ENCODE assay signal across 21 cellular contexts in genomic region chr2:66498597-66498910, GRCh38.
DNase-seq lines count a peak whose midpoint lies in the region; ATAC-seq and TF ChIP-seq lines count a peak whose summit lies in the region.
"Had no signal": no experiment of that assay in that cellular context is flagged by ENCODE, and none has a peak within 500 bp of the region (broad histone marks: within the 10 kb centered on the region; RNA-seq: fewer than 3 reads in every experiment).

No MANE protein-coding gene starts in this region.

- no peak for TF ChIP-seq RAD21 in IMR-90 (IDR thresholded peaks at IDR 0.05; ENCODE audit: low read length)

- no peak overlapping the region for H2BK12ac ChIP-seq in trophoblast cell (ENCODE audit: low read length)

- H2AFZ ChIP-seq in IMR-90 (replicated peaks; ENCODE audit: low read length, poor library complexity), result no peak overlapping the region
- no peak overlapping the region for H2AFZ ChIP-seq in trophoblast cell (ENCODE audit: insufficient read depth, low read length, poor library complexity)

- no peak overlapping the region for H3K9ac ChIP-seq in IMR-90 (ENCODE audit: low read depth, low read length)
- H3K9ac ChIP-seq in trophoblast cell (ENCODE audit: low read length), result no peak overlapping the region

- H4K8ac ChIP-seq in IMR-90 (ENCODE audit: low read depth in 2 of 2, low read length in 2 of 2) (peak overlapping the region in 1 of 2 experiments; percentile 61; a peak in 2 of 4 replicates), trophoblast cell (ENCODE audit: low read depth, low read length) (no peak overlapping the region)

- POLR2A ChIA-PET in IMR-90 (lab: Charles Lee; ENCODE audit: unreplicated experiment), result no interaction called here

- no TSS peak for BruUV-seq in IMR-90 (replicated peaks; lab: Mats Ljungman, UMichigan)

- no peak for TF ChIP-seq POLR2A in IMR-90 (IDR thresholded peaks at IDR 0.05; ENCODE audit: low read depth, low read length)

- no peaks in the 10 kb centered on the region for H3K9me3 ChIP-seq in IMR-90 (ENCODE audit: control insufficient read depth, insufficient read depth, low read length)
- peaks cover 4% of the 10 kb centered on the region for H3K9me3 ChIP-seq in trophoblast cell (ENCODE audit: insufficient read depth, low read depth, low read length)
- H3K9me3 ChIP-seq in tibial artery, result no peaks in the 10 kb centered on the region
- H3K9me3 ChIP-seq: A549, MG63 had no signal

- H3K79me2 ChIP-seq in trophoblast cell (ENCODE audit: control insufficient read depth, insufficient read depth, low read length, poor library complexity), result peaks cover 3% of the 10 kb centered on the region

- no peak for ATAC-seq in IMR-90 (ENCODE audit: low read depth)
- ATAC-seq in HG02840 (IDR thresholded peaks at IDR 0.05; ENCODE audit: low FRiP score, unreplicated experiment), result no peak
- ATAC-seq: A549, K562, PC-3, SK-N-SH treated with all-trans-retinoic acid at 6 μM for 48 hours had no signal

- peaks cover 89% of the 10 kb centered on the region for H4K20me1 ChIP-seq in IMR-90 (ENCODE audit: insufficient read depth, low read length)

- H3K36me3 ChIP-seq in IMR-90 (ENCODE audit: control insufficient read depth, insufficient read depth, low read length) (peaks cover 27% of the 10 kb centered on the region), trophoblast cell (ENCODE audit: control insufficient read depth in 1 of 2, insufficient read depth in 2 of 2, low read length in 2 of 2) (peaks cover 0 to 2% of the 10 kb centered on the region in 2 experiments), tibial artery (no peaks in the 10 kb centered on the region)
- H3K36me3 ChIP-seq: MG63 had no signal

- no peak overlapping the region; the same call in 1 of the 2 replicates for H3K4ac ChIP-seq in IMR-90 (ENCODE audit: low read depth, low read length)
- H3K4ac ChIP-seq in trophoblast cell (ENCODE audit: low read depth, low read length), result no peak overlapping the region

- peaks cover 32% of the 10 kb centered on the region for H3K4me1 ChIP-seq in IMR-90 (ENCODE audit: control insufficient read depth, insufficient read depth, low read length)
- peaks cover 20 to 24% of the 10 kb centered on the region in 2 experiments for H3K4me1 ChIP-seq in trophoblast cell (ENCODE audit: control insufficient read depth in 1 of 2, insufficient read depth in 2 of 2, low read length in 2 of 2)
- H3K4me1 ChIP-seq in tibial artery, result peaks cover 0 to 38% (median 29%) of the 10 kb centered on the region in 4 donors

- H3K14ac ChIP-seq in IMR-90 (replicated peaks; ENCODE audit: low read depth, low read length) (peak overlapping the region; percentile 34; the same call in 1 of the 2 replicates), trophoblast cell (ENCODE audit: low read length) (no peak overlapping the region)

- H3K9me1 ChIP-seq in IMR-90 (ENCODE audit: insufficient read depth, low read length), result peaks cover 35% of the 10 kb centered on the region

- H3K4me3 ChIP-seq in IMR-90 (ENCODE audit: insufficient read depth, low read depth, low read length), result no peak overlapping the region
- H3K4me3 ChIP-seq in trophoblast cell (ENCODE audit: low read depth, low read length), result no peak overlapping the region
- H3K4me3 ChIP-seq in tibial artery, result no peak overlapping the region
- H3K4me3 ChIP-seq: A549, K562, MG63 had no signal

- dilution Hi-C loops in IMR-90 (cut with HindIII; ENCODE audit: low sequenced_read_pairs, unreplicated experiment), result no loop called here

- no peak overlapping the region for H2AK9ac ChIP-seq in IMR-90 (replicated peaks; ENCODE audit: low read depth, low read length, poor library complexity)

- in situ Hi-C loops in IMR-90 (cut with MboI; ENCODE audit: low sequenced_read_pairs) (no loop called here), GM13977 (cut with MboI; ENCODE audit: low pct_unique_long_range_greater_than_20kb, low sequenced_read_pairs, unreplicated experiment) (no loop called here)

- no peak for TF ChIP-seq CTCF in IMR-90 (conservative IDR thresholded peaks at IDR 0.05; ENCODE audit: low read depth, low read length)
- no peak for TF ChIP-seq CTCF in GM13977 (IDR thresholded peaks at IDR 0.05; ENCODE audit: extremely low read depth, insufficient read depth, missing control alignments)
- no peak for TF ChIP-seq CTCF in tibial artery (IDR thresholded peaks at IDR 0.05)

- H3K18ac ChIP-seq in IMR-90 (ENCODE audit: low read depth, low read length), result no peak overlapping the region
- H3K18ac ChIP-seq in trophoblast cell (ENCODE audit: low read length), result no peak overlapping the region

- H2BK120ac ChIP-seq in IMR-90 (ENCODE audit: low read depth, low read length), result no peak overlapping the region
- no peak overlapping the region for H2BK120ac ChIP-seq in trophoblast cell (ENCODE audit: insufficient read depth, low read length, poor library complexity)

- no peaks in the 10 kb centered on the region for H3K27me3 ChIP-seq in IMR-90 (ENCODE audit: control insufficient read depth, insufficient read depth, low read length)
- no peaks in the 10 kb centered on the region for H3K27me3 ChIP-seq in trophoblast cell (ENCODE audit: insufficient read depth, low read length)
- H3K27me3 ChIP-seq in tibial artery, result no peaks in the 10 kb centered on the region
- H3K27me3 ChIP-seq: MG63 had no signal

- H3K4me2 ChIP-seq in IMR-90 (ENCODE audit: low read depth, low read length) (peak overlapping the region; percentile 39; the same call in 1 of the 2 replicates), trophoblast cell (ENCODE audit: low read length) (no peak overlapping the region)
- H3K4me2 ChIP-seq: A549 had no signal

- no peak overlapping the region for H3K56ac ChIP-seq in IMR-90 (ENCODE audit: extremely low read depth, insufficient read depth, low read length)

- H3K79me1 ChIP-seq in IMR-90 (ENCODE audit: low read depth in 1 of 2, low read length in 2 of 2) (peaks cover 30 to 79% of the 10 kb centered on the region in 2 experiments; a peak in 3 of 4 replicates), trophoblast cell (ENCODE audit: low read length) (peaks cover 12% of the 10 kb centered on the region)

- no CpG with 5 or more reads among the region's 3 CpGs for WGBS in IMR-90 (ENCODE audit: extremely low coverage in 2 of 2, insufficient read length in 1 of 2), 2 experiments
- WGBS in trophoblast cell (ENCODE audit: extremely low coverage, insufficient coverage, insufficient read length), result no CpG with 5 or more reads among the region's 3 CpGs

- no peak overlapping the region for H2BK15ac ChIP-seq in IMR-90 (ENCODE audit: low read depth, low read length)

- H2BK5ac ChIP-seq in IMR-90 (ENCODE audit: low read depth, low read length, poor library complexity, severe bottlenecking) (no peak overlapping the region), trophoblast cell (ENCODE audit: low read depth, low read length, poor library complexity) (no peak overlapping the region)

- H2AK5ac ChIP-seq in IMR-90 (ENCODE audit: low read depth, low read length), result 0 out of 2 replicates have a peak overlapping the region, but pooled peaks have one; percentile 13
- no peak overlapping the region for H2AK5ac ChIP-seq in trophoblast cell (ENCODE audit: low read length)

- intact Hi-C loops in IMR-90 (cut with micrococcal nuclease), result no loop called here
- intact Hi-C loops in tibial artery (cut with DNase I; ENCODE audit: low total_unique reads), result no loop called here

- no peak overlapping the region for H4K91ac ChIP-seq in IMR-90 (ENCODE audit: insufficient read depth, low read depth, low read length)
- no peak overlapping the region for H4K91ac ChIP-seq in trophoblast cell (ENCODE audit: low read depth, low read length)

- H3K27ac ChIP-seq in IMR-90 (ENCODE audit: insufficient read depth, low read length) (peak overlapping the region; percentile 6; the same call in 1 of the 2 replicates), trophoblast cell (ENCODE audit: low read depth, low read length) (peak overlapping the region; percentile 28), tibial artery (no peak overlapping the region)
- H3K27ac ChIP-seq: A549 had no signal

- H4K5ac ChIP-seq in IMR-90 (ENCODE audit: low read depth, low read length), result no peak overlapping the region

- DNase-seq in EH (ENCODE audit: low read depth) (peak; percentile 30), IMR-90 (no peak), islet precursor cell (peak; percentile 81), trophoblast cell (peak in 1 of 2 donors; percentile 18), GM13977 (ENCODE audit: low spot score) (no peak), cerebellar nuclear complex (lab: John Stamatoyannopoulos, UW) (no peak), tibial artery (no peak)
- DNase-seq: CD4-positive, alpha-beta T cell; COR-L47; DMS79 treated with DMSO at 0.1 percent for 48 hours; MG63; NCI-H1417 treated with DMSO at 0.1 percent for 48 hours; NCI-H187; NCI-H446; NCI-H526; PC-3; SHP77 treated with DMSO at 0.1 percent for 48 hours had no signal

- CTCF ChIA-PET in IMR-90 (lab: Yijun Ruan, JAX), result interaction anchor here (0.5 to 0.9 kb wide), 2 partner anchors 22 to 38 kb away, joined by 3 to 4 read pairs; no protein-coding TSS in a partner anchor

- no peak overlapping the region for H2BK20ac ChIP-seq in IMR-90 (ENCODE audit: low read depth, low read length)

- H3K23ac ChIP-seq in IMR-90 (ENCODE audit: low read depth, low read length), result no peak overlapping the region; the same call in 1 of the 2 replicates
- no peak overlapping the region for H3K23ac ChIP-seq in trophoblast cell (ENCODE audit: low read length)

- H4K12ac ChIP-seq in trophoblast cell (ENCODE audit: low read depth, low read length), result no peak overlapping the region

TF ChIP-seq in IMR-90, 13 proteins besides CTCF, POLR2A, EP300 and RAD21:
- no peak for TF ChIP-seq MXI1 (IDR thresholded peaks at IDR 0.05; ENCODE audit: borderline replicate concordance, low read depth, low read length)
- TF ChIP-seq MAFK (IDR thresholded peaks at IDR 0.05; ENCODE audit: low read depth, low read length), result no peak
- no peak for TF ChIP-seq RCOR1 (IDR thresholded peaks at IDR 0.05; ENCODE audit: insufficient replicate concordance, low read length)
- no peak for TF ChIP-seq BHLHE40 (IDR thresholded peaks at IDR 0.05; ENCODE audit: low read depth, low read length)
TF ChIP-seq in IMR-90: peak in this region for 0.

Comparison
In these comparisons a context has a peak if more than half of its experiments do, and no peak if none do; other contexts are left out.
1. DNase-seq: peak in EH (single experiment) and islet precursor cell (single experiment); none in IMR-90 (single experiment), GM13977 (single experiment), cerebellar nuclear complex (0 of 2) and tibial artery (0 of 2).
2. H3K27ac ChIP-seq: peak in IMR-90 (single experiment) and trophoblast cell (single experiment); none in tibial artery (0 of 2).